1 cellular context compared by ENCODE assay signal in genomic region chr11:46898396-46899095, GRCh38.
TF ChIP-seq lines count a peak whose summit lies in the region.

No MANE protein-coding gene starts in this region.

TF ChIP-seq in HCT116, 20 proteins besides CTCF, POLR2A, EP300 and RAD21:
- TF ChIP-seq ELF1 (IDR thresholded peaks at IDR 0.05; ENCODE audit: borderline replicate concordance, low read depth) (no peak), MAX (IDR thresholded peaks at IDR 0.05) (no peak), ZBTB33 (IDR thresholded peaks at IDR 0.05; ENCODE audit: extremely low read depth, insufficient replicate concordance, low read length) (no peak), FOSL1 (IDR thresholded peaks at IDR 0.05; ENCODE audit: low read depth) (no peak), TCF7L2 (IDR thresholded peaks at IDR 0.05; ENCODE audit: borderline replicate concordance, extremely low read depth, insufficient read depth, insufficient read length) (no peak), CEBPB (IDR thresholded peaks at IDR 0.05; ENCODE audit: low read depth) (no peak), EGR1 (IDR thresholded peaks at IDR 0.05; ENCODE audit: low read depth) (no peak), SIN3A (IDR thresholded peaks at IDR 0.05; ENCODE audit: low read depth) (no peak), EZH2 (IDR thresholded peaks at IDR 0.05) (no peak), ZFX (IDR thresholded peaks at IDR 0.05) (no peak), ZNF274 (IDR thresholded peaks at IDR 0.05; ENCODE audit: low read depth, low read length) (no peak), SP1 (IDR thresholded peaks at IDR 0.05; ENCODE audit: low read depth) (no peak), EZH2phosphoT487 (IDR thresholded peaks at IDR 0.05; ENCODE audit: borderline replicate concordance) (no peak), SRF (IDR thresholded peaks at IDR 0.05; ENCODE audit: low read depth) (no peak), ATF3 (IDR thresholded peaks at IDR 0.05) (no peak), YY1 (IDR thresholded peaks at IDR 0.05; ENCODE audit: extremely low read depth, insufficient replicate concordance, low read depth, low read length) (no peak)
